ENCODE assay signal across 1 cellular context in the genomic region with DNA sequence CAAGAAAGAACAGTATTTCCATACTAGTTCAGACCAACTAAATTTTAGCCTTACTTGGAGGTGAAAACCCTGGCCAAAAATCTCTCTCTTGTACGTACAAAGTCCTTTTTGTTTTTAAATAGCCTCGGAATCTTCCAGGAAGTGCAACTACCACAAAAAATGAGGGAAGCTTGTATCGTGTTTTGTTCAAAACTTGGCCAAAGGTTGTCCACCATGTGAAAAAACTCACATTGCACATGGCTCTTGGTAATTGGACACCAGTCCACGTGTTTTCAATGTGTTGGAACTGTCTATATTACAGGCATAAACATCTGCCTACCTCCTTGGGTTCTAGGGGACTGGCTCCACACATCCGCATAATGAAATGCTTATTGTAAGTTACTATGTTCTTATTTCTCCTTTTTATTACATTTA.
TF ChIP-seq lines count a peak whose summit lies in the region.

No MANE protein-coding gene starts in this region.

TF ChIP-seq in HepG2, 621 proteins besides CTCF, POLR2A, EP300 and RAD21 (continued from another document and continues in another):
- TF ChIP-seq RFX5 (IDR thresholded peaks at IDR 0.05; ENCODE audit: low read depth, low read length): no peak
- TF ChIP-seq CREM (IDR thresholded peaks at IDR 0.05): no peak
- no peak for TF ChIP-seq CREM (CRISPR knock-in tag; IDR thresholded peaks at IDR 0.05)
- TF ChIP-seq GATAD2A (CRISPR knock-in tag; IDR thresholded peaks at IDR 0.05): 0 out of 2 replicates have a peak, but pooled peaks have one; percentile 18
- no peak for TF ChIP-seq ZNF354B (CRISPR knock-in tag; IDR thresholded peaks at IDR 0.05)
- TF ChIP-seq, protein P1, sequence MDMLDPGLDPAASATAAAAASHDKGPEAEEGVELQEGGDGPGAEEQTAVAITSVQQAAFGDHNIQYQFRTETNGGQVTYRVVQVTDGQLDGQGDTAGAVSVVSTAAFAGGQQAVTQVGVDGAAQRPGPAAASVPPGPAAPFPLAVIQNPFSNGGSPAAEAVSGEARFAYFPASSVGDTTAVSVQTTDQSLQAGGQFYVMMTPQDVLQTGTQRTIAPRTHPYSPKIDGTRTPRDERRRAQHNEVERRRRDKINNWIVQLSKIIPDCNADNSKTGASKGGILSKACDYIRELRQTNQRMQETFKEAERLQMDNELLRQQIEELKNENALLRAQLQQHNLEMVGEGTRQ (IDR thresholded peaks at IDR 0.05; ENCODE audit: low read depth, low read length): no peak
- TF ChIP-seq, protein P1 (CRISPR knock-in tag; IDR thresholded peaks at IDR 0.05; ENCODE audit: borderline replicate concordance): no peak
- TF ChIP-seq ZBTB7A (CRISPR knock-in tag; IDR thresholded peaks at IDR 0.05): no peak
- TF ChIP-seq KAT7 (CRISPR knock-in tag; IDR thresholded peaks at IDR 0.05; ENCODE audit: borderline replicate concordance): no peak
- no peak for TF ChIP-seq SNRNP70 (IDR thresholded peaks at IDR 0.05; ENCODE audit: low read depth, low read length)
- TF ChIP-seq ZMYM3 (CRISPR knock-in tag; IDR thresholded peaks at IDR 0.05): no peak
- no peak for TF ChIP-seq ZNF292 (CRISPR knock-in tag; IDR thresholded peaks at IDR 0.05; ENCODE audit: borderline replicate concordance, low read depth)
- no peak for TF ChIP-seq ZC3H4 (CRISPR knock-in tag; IDR thresholded peaks at IDR 0.05; ENCODE audit: borderline replicate concordance)
- peak; percentile 54; the same call in 1 of the 2 replicates for TF ChIP-seq NCOA2 (CRISPR knock-in tag; IDR thresholded peaks at IDR 0.05)
- TF ChIP-seq HNF4G (IDR thresholded peaks at IDR 0.05; ENCODE audit: borderline replicate concordance, low read depth, low read length): no peak
- no peak for TF ChIP-seq HNF4G (CRISPR knock-in tag; IDR thresholded peaks at IDR 0.05; ENCODE audit: borderline replicate concordance, low read depth)
- TF ChIP-seq ZNF34 (CRISPR knock-in tag; IDR thresholded peaks at IDR 0.05; ENCODE audit: borderline replicate concordance): no peak
- no peak for TF ChIP-seq ZC3H13 (CRISPR knock-in tag; IDR thresholded peaks at IDR 0.05)
- no peak for TF ChIP-seq SAFB2 (CRISPR knock-in tag; IDR thresholded peaks at IDR 0.05; ENCODE audit: borderline replicate concordance, low read depth)
- TF ChIP-seq ZNF20 (CRISPR knock-in tag; IDR thresholded peaks at IDR 0.05): no peak
- TF ChIP-seq, protein P2, sequence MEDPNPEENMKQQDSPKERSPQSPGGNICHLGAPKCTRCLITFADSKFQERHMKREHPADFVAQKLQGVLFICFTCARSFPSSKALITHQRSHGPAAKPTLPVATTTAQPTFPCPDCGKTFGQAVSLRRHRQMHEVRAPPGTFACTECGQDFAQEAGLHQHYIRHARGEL (CRISPR knock-in tag; IDR thresholded peaks at IDR 0.05): no peak
- TF ChIP-seq GPN1 (CRISPR knock-in tag; IDR thresholded peaks at IDR 0.05; ENCODE audit: borderline replicate concordance): no peak
- TF ChIP-seq, protein P3, sequence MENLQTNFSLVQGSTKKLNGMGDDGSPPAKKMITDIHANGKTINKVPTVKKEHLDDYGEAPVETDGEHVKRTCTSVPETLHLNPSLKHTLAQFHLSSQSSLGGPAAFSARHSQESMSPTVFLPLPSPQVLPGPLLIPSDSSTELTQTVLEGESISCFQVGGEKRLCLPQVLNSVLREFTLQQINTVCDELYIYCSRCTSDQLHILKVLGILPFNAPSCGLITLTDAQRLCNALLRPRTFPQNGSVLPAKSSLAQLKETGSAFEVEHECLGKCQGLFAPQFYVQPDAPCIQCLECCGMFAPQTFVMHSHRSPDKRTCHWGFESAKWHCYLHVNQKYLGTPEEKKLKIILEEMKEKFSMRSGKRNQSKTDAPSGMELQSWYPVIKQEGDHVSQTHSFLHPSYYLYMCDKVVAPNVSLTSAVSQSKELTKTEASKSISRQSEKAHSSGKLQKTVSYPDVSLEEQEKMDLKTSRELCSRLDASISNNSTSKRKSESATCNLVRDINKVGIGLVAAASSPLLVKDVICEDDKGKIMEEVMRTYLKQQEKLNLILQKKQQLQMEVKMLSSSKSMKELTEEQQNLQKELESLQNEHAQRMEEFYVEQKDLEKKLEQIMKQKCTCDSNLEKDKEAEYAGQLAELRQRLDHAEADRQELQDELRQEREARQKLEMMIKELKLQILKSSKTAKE (CRISPR knock-in tag; IDR thresholded peaks at IDR 0.05; ENCODE audit: borderline replicate concordance): no peak
- TF ChIP-seq, protein P4, sequence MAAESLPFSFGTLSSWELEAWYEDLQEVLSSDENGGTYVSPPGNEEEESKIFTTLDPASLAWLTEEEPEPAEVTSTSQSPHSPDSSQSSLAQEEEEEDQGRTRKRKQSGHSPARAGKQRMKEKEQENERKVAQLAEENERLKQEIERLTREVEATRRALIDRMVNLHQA (CRISPR knock-in tag; IDR thresholded peaks at IDR 0.05): no peak
- no peak for TF ChIP-seq ZNF737 (CRISPR knock-in tag; IDR thresholded peaks at IDR 0.05; ENCODE audit: borderline replicate concordance)
- TF ChIP-seq MATR3 (CRISPR knock-in tag; IDR thresholded peaks at IDR 0.05): no peak
- TF ChIP-seq, protein P5, sequence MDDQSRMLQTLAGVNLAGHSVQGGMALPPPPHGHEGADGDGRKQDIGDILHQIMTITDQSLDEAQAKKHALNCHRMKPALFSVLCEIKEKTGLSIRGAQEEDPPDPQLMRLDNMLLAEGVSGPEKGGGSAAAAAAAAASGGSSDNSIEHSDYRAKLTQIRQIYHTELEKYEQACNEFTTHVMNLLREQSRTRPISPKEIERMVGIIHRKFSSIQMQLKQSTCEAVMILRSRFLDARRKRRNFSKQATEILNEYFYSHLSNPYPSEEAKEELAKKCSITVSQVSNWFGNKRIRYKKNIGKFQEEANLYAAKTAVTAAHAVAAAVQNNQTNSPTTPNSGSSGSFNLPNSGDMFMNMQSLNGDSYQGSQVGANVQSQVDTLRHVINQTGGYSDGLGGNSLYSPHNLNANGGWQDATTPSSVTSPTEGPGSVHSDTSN (CRISPR knock-in tag; IDR thresholded peaks at IDR 0.05; ENCODE audit: borderline replicate concordance): no peak
- no peak for TF ChIP-seq ZNF670 (CRISPR knock-in tag; IDR thresholded peaks at IDR 0.05; ENCODE audit: borderline replicate concordance)
- TF ChIP-seq, protein P6, sequence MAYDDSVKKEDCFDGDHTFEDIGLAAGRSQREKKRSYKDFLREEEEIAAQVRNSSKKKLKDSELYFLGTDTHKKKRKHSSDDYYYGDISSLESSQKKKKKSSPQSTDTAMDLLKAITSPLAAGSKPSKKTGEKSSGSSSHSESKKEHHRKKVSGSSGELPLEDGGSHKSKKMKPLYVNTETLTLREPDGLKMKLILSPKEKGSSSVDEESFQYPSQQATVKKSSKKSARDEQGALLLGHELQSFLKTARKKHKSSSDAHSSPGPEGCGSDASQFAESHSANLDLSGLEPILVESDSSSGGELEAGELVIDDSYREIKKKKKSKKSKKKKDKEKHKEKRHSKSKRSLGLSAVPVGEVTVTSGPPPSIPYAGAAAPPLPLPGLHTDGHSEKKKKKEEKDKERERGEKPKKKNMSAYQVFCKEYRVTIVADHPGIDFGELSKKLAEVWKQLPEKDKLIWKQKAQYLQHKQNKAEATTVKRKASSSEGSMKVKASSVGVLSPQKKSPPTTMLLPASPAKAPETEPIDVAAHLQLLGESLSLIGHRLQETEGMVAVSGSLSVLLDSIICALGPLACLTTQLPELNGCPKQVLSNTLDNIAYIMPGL (CRISPR knock-in tag; IDR thresholded peaks at IDR 0.05; ENCODE audit: borderline replicate concordance in 1 of 2, low read depth in 1 of 2): peak in 1 of 2 experiments; percentile 41; a peak in 1 of 4 replicates
- TF ChIP-seq, protein P7, sequence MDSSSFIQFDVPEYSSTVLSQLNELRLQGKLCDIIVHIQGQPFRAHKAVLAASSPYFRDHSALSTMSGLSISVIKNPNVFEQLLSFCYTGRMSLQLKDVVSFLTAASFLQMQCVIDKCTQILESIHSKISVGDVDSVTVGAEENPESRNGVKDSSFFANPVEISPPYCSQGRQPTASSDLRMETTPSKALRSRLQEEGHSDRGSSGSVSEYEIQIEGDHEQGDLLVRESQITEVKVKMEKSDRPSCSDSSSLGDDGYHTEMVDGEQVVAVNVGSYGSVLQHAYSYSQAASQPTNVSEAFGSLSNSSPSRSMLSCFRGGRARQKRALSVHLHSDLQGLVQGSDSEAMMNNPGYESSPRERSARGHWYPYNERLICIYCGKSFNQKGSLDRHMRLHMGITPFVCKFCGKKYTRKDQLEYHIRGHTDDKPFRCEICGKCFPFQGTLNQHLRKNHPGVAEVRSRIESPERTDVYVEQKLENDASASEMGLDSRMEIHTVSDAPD (CRISPR knock-in tag; IDR thresholded peaks at IDR 0.05): no peak
- no peak for TF ChIP-seq NFYB (CRISPR knock-in tag; IDR thresholded peaks at IDR 0.05)
- TF ChIP-seq ZFP90 (CRISPR knock-in tag; IDR thresholded peaks at IDR 0.05; ENCODE audit: borderline replicate concordance): no peak
- TF ChIP-seq GATA4 (IDR thresholded peaks at IDR 0.05; ENCODE audit: borderline replicate concordance, low read depth): no peak
- TF ChIP-seq ZNF547 (CRISPR knock-in tag; IDR thresholded peaks at IDR 0.05): peak; percentile 67; the same call in 1 of the 2 replicates
- TF ChIP-seq ZNF326 (CRISPR knock-in tag; IDR thresholded peaks at IDR 0.05; ENCODE audit: borderline replicate concordance): no peak
- TF ChIP-seq ZNF24 (IDR thresholded peaks at IDR 0.05): no peak
- TF ChIP-seq SMC3 (IDR thresholded peaks at IDR 0.05; ENCODE audit: low read length): no peak
- TF ChIP-seq, protein P8, sequence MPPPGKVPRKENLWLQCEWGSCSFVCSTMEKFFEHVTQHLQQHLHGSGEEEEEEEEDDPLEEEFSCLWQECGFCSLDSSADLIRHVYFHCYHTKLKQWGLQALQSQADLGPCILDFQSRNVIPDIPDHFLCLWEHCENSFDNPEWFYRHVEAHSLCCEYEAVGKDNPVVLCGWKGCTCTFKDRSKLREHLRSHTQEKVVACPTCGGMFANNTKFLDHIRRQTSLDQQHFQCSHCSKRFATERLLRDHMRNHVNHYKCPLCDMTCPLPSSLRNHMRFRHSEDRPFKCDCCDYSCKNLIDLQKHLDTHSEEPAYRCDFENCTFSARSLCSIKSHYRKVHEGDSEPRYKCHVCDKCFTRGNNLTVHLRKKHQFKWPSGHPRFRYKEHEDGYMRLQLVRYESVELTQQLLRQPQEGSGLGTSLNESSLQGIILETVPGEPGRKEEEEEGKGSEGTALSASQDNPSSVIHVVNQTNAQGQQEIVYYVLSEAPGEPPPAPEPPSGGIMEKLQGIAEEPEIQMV (CRISPR knock-in tag; IDR thresholded peaks at IDR 0.05; ENCODE audit: low read depth): no peak
- TF ChIP-seq, protein P9, sequence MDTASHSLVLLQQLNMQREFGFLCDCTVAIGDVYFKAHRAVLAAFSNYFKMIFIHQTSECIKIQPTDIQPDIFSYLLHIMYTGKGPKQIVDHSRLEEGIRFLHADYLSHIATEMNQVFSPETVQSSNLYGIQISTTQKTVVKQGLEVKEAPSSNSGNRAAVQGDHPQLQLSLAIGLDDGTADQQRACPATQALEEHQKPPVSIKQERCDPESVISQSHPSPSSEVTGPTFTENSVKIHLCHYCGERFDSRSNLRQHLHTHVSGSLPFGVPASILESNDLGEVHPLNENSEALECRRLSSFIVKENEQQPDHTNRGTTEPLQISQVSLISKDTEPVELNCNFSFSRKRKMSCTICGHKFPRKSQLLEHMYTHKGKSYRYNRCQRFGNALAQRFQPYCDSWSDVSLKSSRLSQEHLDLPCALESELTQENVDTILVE (CRISPR knock-in tag; IDR thresholded peaks at IDR 0.05): no peak
- no peak for TF ChIP-seq ZNF615 (CRISPR knock-in tag; IDR thresholded peaks at IDR 0.05; ENCODE audit: borderline replicate concordance)
- no peak for TF ChIP-seq ZNF501 (CRISPR knock-in tag; IDR thresholded peaks at IDR 0.05)
- no peak for TF ChIP-seq XBP1 (CRISPR knock-in tag; IDR thresholded peaks at IDR 0.05)
- no peak for TF ChIP-seq ZNF703 (CRISPR knock-in tag; IDR thresholded peaks at IDR 0.05; ENCODE audit: borderline replicate concordance)
- TF ChIP-seq, protein P10, sequence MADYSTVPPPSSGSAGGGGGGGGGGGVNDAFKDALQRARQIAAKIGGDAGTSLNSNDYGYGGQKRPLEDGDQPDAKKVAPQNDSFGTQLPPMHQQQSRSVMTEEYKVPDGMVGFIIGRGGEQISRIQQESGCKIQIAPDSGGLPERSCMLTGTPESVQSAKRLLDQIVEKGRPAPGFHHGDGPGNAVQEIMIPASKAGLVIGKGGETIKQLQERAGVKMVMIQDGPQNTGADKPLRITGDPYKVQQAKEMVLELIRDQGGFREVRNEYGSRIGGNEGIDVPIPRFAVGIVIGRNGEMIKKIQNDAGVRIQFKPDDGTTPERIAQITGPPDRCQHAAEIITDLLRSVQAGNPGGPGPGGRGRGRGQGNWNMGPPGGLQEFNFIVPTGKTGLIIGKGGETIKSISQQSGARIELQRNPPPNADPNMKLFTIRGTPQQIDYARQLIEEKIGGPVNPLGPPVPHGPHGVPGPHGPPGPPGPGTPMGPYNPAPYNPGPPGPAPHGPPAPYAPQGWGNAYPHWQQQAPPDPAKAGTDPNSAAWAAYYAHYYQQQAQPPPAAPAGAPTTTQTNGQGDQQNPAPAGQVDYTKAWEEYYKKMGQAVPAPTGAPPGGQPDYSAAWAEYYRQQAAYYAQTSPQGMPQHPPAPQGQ (CRISPR knock-in tag; IDR thresholded peaks at IDR 0.05; ENCODE audit: borderline replicate concordance): no peak
- no peak for TF ChIP-seq ASH2L (IDR thresholded peaks at IDR 0.05; ENCODE audit: insufficient read length, low read depth, low read length)
- no peak for TF ChIP-seq ZNF296 (CRISPR knock-in tag; conservative IDR thresholded peaks at IDR 0.05)
- TF ChIP-seq ZNF17 (CRISPR knock-in tag; IDR thresholded peaks at IDR 0.05): no peak
- no peak for TF ChIP-seq HCFC1 (IDR thresholded peaks at IDR 0.05; ENCODE audit: low read depth, low read length)
- no peak for TF ChIP-seq MAFG (CRISPR knock-in tag; IDR thresholded peaks at IDR 0.05)
- TF ChIP-seq, protein P11, sequence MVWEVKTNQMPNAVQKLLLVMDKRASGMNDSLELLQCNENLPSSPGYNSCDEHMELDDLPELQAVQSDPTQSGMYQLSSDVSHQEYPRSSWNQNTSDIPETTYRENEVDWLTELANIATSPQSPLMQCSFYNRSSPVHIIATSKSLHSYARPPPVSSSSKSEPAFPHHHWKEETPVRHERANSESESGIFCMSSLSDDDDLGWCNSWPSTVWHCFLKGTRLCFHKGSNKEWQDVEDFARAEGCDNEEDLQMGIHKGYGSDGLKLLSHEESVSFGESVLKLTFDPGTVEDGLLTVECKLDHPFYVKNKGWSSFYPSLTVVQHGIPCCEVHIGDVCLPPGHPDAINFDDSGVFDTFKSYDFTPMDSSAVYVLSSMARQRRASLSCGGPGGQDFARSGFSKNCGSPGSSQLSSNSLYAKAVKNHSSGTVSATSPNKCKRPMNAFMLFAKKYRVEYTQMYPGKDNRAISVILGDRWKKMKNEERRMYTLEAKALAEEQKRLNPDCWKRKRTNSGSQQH (CRISPR knock-in tag; IDR thresholded peaks at IDR 0.05; ENCODE audit: low read depth): no peak
- TF ChIP-seq ZNF510 (CRISPR knock-in tag; IDR thresholded peaks at IDR 0.05; ENCODE audit: low read depth): 0 out of 2 replicates have a peak, but pooled peaks have one; percentile 34
